1 cellular context compared by ENCODE assay signal in the genomic region with DNA sequence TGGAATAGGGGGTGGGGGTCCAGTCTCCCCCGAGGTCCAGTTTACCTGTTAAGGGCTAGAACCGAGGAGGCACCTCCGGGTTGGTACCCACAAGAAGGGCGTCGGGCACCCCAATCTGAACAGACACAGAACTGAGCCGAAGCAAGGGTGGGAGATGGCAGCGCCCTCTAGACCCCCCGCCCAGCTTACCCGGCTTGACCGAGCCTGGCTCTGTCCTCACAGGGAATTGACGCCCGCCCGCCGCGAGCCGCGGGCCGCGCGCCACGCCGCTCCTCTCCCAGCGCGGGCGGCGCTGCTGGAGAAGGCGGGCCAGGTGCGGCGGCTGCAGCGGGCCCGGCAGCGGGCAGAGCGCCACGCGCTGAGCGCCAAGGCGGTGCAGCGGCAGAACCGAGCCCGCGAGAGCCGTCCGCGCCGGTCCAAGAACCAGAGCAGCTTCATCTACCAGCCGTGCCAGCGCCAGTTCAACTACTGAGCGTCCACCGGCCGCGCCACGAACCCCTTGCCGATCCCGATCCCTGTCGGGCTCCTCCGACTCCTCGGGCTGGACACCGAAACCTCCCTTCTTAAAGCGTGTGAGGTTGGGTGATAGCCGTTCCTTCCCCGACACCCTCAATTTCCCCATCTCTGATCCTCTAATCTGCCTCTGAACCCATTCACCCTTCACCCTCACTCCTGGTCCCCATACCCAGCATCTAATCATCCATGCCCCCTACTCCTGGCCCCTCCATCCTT.
TF ChIP-seq lines count a peak whose summit lies in the region.

No MANE protein-coding gene starts in this region.

TF ChIP-seq in GM23338, 12 proteins besides CTCF, POLR2A, EP300 and RAD21 (continued from another document):
- no peak for TF ChIP-seq REST (IDR thresholded peaks at IDR 0.05; ENCODE audit: unreplicated experiment)
TF ChIP-seq in GM23338: peak in this region for 0.
